In the genomic region with DNA sequence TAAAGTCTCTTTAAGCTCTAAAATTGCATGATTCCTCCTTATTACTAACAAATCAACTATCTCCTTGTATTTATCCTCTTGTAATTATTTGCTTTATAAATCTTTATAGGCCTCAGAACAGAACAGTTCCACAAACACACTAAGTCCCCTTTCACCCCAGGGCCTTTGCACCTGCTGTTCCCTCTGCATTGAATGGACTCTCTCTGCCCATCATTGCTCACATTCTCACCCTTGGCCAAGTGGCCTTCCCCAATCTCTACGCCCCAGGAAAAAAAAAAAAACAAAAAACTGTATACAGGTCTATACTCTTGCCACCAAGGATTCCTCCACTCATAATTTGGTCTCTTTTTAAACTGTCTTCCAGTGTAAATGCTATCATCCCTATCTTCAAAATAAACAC, we compare ENCODE assay signal across 25 cellular contexts. TPM values are rescaled to one million over a fixed set of nuclear protein-coding genes. Genes with fewer than 3 reads are reported as not detected.
DNase-seq lines count a peak whose midpoint lies in the region; ATAC-seq, FAIRE-seq and TF ChIP-seq lines count a peak whose summit lies in the region.
"Had no signal": no experiment of that assay in that cellular context is flagged by ENCODE, and none has a peak within 500 bp of the region (broad histone marks: within the 10 kb centered on the region; RNA-seq: fewer than 3 reads in every experiment).

No MANE protein-coding gene starts in this region.

- H3K27me3 Mint-ChIP-seq in activated T-cell treated with anti-CD3 and anti-CD28 coated beads, Interleukin-2, amount 50 U/mL, for 72 hours (ENCODE audit: low read depth), result no peaks in the 10 kb centered on the region
- H3K27me3 Mint-ChIP-seq in stimulated activated memory B cell treated with anti-CD40 and anti-IgM and Interleukin-4, amounts not matched to agents 10 μg/mL and 1 μg/mL and 100 μg/mL, for 72 hours, result no peaks in the 10 kb centered on the region
- no peaks in the 10 kb centered on the region for H3K27me3 Mint-ChIP-seq in progenitor cell of endocrine pancreas
- H3K27me3 Mint-ChIP-seq: CD4-positive, CD25-positive, alpha-beta regulatory T cell had no signal

- intact Hi-C loops in K562 (cut with micrococcal nuclease), result no loop called here

- ATAC-seq in activated T-cell treated with anti-CD3 and anti-CD28 coated beads, Interleukin-2, amount 50 U/mL, for 72 hours (replicated peaks in 1 of 2), result no peak
- no peak for ATAC-seq in K562
- ATAC-seq in stimulated activated memory B cell treated with anti-CD40 and anti-IgM and Interleukin-4, amounts not matched to agents 10 μg/mL and 1 μg/mL and 100 μg/mL, for 72 hours, result no peak
- ATAC-seq: A549; CD8-positive, alpha-beta T cell had no signal

- no peak overlapping the region for H3K4me3 ChIP-seq in SU-DHL-6 (ENCODE audit: insufficient read depth, low read length, poor library complexity, severe bottlenecking)
- no peak overlapping the region for H3K4me3 ChIP-seq in K562
- H3K4me3 ChIP-seq: A549, BLaER1 had no signal

- H3K79me2 ChIP-seq in SU-DHL-6 (ENCODE audit: insufficient read depth, low read length) (peaks cover 83% of the 10 kb centered on the region), K562 (ENCODE audit: control insufficient read depth, insufficient read depth, low read length) (peaks cover 46% of the 10 kb centered on the region)

- no peaks in the 10 kb centered on the region for H3K9me3 Mint-ChIP-seq in activated T-cell treated with anti-CD3 and anti-CD28 coated beads, Interleukin-2, amount 50 U/mL, for 72 hours
- no peaks in the 10 kb centered on the region for H3K9me3 Mint-ChIP-seq in stimulated activated memory B cell treated with anti-CD40 and anti-IgM and Interleukin-4, amounts not matched to agents 10 μg/mL and 1 μg/mL and 100 μg/mL, for 72 hours
- peaks cover 5% of the 10 kb centered on the region for H3K9me3 Mint-ChIP-seq in progenitor cell of endocrine pancreas (ENCODE audit: low read depth)
- H3K9me3 Mint-ChIP-seq: CD8-positive, alpha-beta T cell had no signal

- H3K36me3 ChIP-seq in SU-DHL-6 (ENCODE audit: low read length) (peaks cover 6% of the 10 kb centered on the region; the same call in 1 of the 2 replicates), K562 (ENCODE audit: control insufficient read depth, insufficient read depth, low read length) (peaks cover 4% of the 10 kb centered on the region; the same call in 1 of the 3 replicates)
- H3K36me3 ChIP-seq: BE2C had no signal

- no peak overlapping the region for H2AFZ ChIP-seq in SU-DHL-6 (ENCODE audit: low read depth, low read length, severe bottlenecking)
- H2AFZ ChIP-seq in K562 (ENCODE audit: low read depth, low read length), result no peak overlapping the region

- H3K27ac ChIP-seq in SU-DHL-6 (ENCODE audit: low read depth, low read length) (peak overlapping the region; percentile 41; the same call in 1 of the 2 replicates), K562 (ENCODE audit: extremely low read depth, low read depth, low read length) (no peak overlapping the region)
- H3K27ac ChIP-seq: 22Rv1, A549, BLaER1 had no signal

- no peak for TF ChIP-seq EP300 in K562 (IDR thresholded peaks at IDR 0.05; ENCODE audit: low read length)

- POLR2A ChIA-PET in K562 (lab: Yijun Ruan, JAX), result interaction anchor here (1.4 kb wide), 1 partner anchor 11 kb away, joined by 5 read pairs; no protein-coding TSS in a partner anchor

- H4K20me1 ChIP-seq in SU-DHL-6 (ENCODE audit: low read depth, low read length) (no peaks in the 10 kb centered on the region), K562 (replicated peaks; ENCODE audit: control insufficient read depth, insufficient read depth, low read length) (no peaks in the 10 kb centered on the region)
- H4K20me1 ChIP-seq: BLaER1 had no signal

- no peaks in the 10 kb centered on the region for H3K9me3 ChIP-seq in SU-DHL-6 (ENCODE audit: insufficient read depth, low read length)
- no peaks in the 10 kb centered on the region for H3K9me3 ChIP-seq in K562 (replicated peaks; ENCODE audit: control insufficient read depth, insufficient read depth, low read depth, low read length)
- H3K9me3 ChIP-seq: A549, BE2C, Caco-2 had no signal

- no peaks in the 10 kb centered on the region for H3K9me2 ChIP-seq in SU-DHL-6 (replicated peaks; ENCODE audit: insufficient read depth, low read length)

- in situ Hi-C loops in K562 (cut with MboI), result no loop called here

- H3K36me3 Mint-ChIP-seq in activated T-cell treated with anti-CD3 and anti-CD28 coated beads, Interleukin-2, amount 50 U/mL, for 72 hours (ENCODE audit: insufficient read depth in 2 of 2), result peaks cover 0 to 2% of the 10 kb centered on the region in 2 donors
- H3K36me3 Mint-ChIP-seq in stimulated activated memory B cell treated with anti-CD40 and anti-IgM and Interleukin-4, amounts not matched to agents 10 μg/mL and 1 μg/mL and 100 μg/mL, for 72 hours, result peaks cover 33% of the 10 kb centered on the region
- H3K36me3 Mint-ChIP-seq in progenitor cell of endocrine pancreas (ENCODE audit: insufficient read depth), result peaks cover 1% of the 10 kb centered on the region
- H3K36me3 Mint-ChIP-seq: CD8-positive, alpha-beta T cell had no signal

- no peak for TF ChIP-seq POLR2A in K562 (conservative IDR thresholded peaks at IDR 0.05)

- CTCF ChIA-PET in K562 (lab: Yijun Ruan, JAX; ENCODE audit: low intra/inter-chr PET ratio), result no interaction called here

- FAIRE-seq in K562 (lab: Jason Lieb, UNC), result no peak
- FAIRE-seq: A549, D721Med, G401.6, GM12891 had no signal

- peaks cover 12% of the 10 kb centered on the region for H3K4me1 Mint-ChIP-seq in activated T-cell treated with anti-CD3 and anti-CD28 coated beads, Interleukin-2, amount 50 U/mL, for 72 hours (ENCODE audit: low read depth)
- H3K4me1 Mint-ChIP-seq in stimulated activated memory B cell treated with anti-CD40 and anti-IgM and Interleukin-4, amounts not matched to agents 10 μg/mL and 1 μg/mL and 100 μg/mL, for 72 hours, result peaks cover 31% of the 10 kb centered on the region
- peaks cover 6% of the 10 kb centered on the region for H3K4me1 Mint-ChIP-seq in progenitor cell of endocrine pancreas (ENCODE audit: low read depth)

- peak overlapping the region; percentile 88 for H3K27ac Mint-ChIP-seq in activated T-cell treated with anti-CD3 and anti-CD28 coated beads, Interleukin-2, amount 50 U/mL, for 72 hours
- peak overlapping the region; percentile 69 for H3K27ac Mint-ChIP-seq in stimulated activated memory B cell treated with anti-CD40 and anti-IgM and Interleukin-4, amounts not matched to agents 10 μg/mL and 1 μg/mL and 100 μg/mL, for 72 hours
- no peak overlapping the region for H3K27ac Mint-ChIP-seq in progenitor cell of endocrine pancreas
- H3K27ac Mint-ChIP-seq: CD14-positive monocyte; CD4-positive, CD25-positive, alpha-beta regulatory T cell; CD8-positive, alpha-beta T cell had no signal

- H3K4me3 Mint-ChIP-seq in activated T-cell treated with anti-CD3 and anti-CD28 coated beads, Interleukin-2, amount 50 U/mL, for 72 hours, result no peak overlapping the region
- no peak overlapping the region for H3K4me3 Mint-ChIP-seq in stimulated activated memory B cell treated with anti-CD40 and anti-IgM and Interleukin-4, amounts not matched to agents 10 μg/mL and 1 μg/mL and 100 μg/mL, for 72 hours
- H3K4me3 Mint-ChIP-seq in progenitor cell of endocrine pancreas (ENCODE audit: low read depth), result no peak overlapping the region
- H3K4me3 Mint-ChIP-seq: CD14-positive monocyte; CD4-positive, CD25-positive, alpha-beta regulatory T cell; CD8-positive, alpha-beta T cell had no signal

- no peak overlapping the region for H3K4me2 ChIP-seq in SU-DHL-6 (ENCODE audit: low read depth, low read length, poor library complexity, severe bottlenecking)
- no peak overlapping the region for H3K4me2 ChIP-seq in K562 (ENCODE audit: insufficient read depth, low read length)
- H3K4me2 ChIP-seq: A549, BLaER1 had no signal

- H3K9ac ChIP-seq in SU-DHL-6 (ENCODE audit: low read length), result no peak overlapping the region
- H3K9ac ChIP-seq in K562 (ENCODE audit: insufficient read depth in 1 of 2, low read depth in 2 of 2, low read length in 2 of 2), result no peak overlapping the region
- H3K9ac ChIP-seq: BLaER1 had no signal

- H3K27me3 ChIP-seq in SU-DHL-6 (ENCODE audit: low read length) (no peaks in the 10 kb centered on the region), K562 (ENCODE audit: control insufficient read depth in 2 of 2, insufficient read depth in 2 of 2, low read length in 2 of 2) (no peaks in the 10 kb centered on the region)
- H3K27me3 ChIP-seq: BLaER1 had no signal

- no peak for TF ChIP-seq CTCF in SU-DHL-6 (IDR thresholded peaks at IDR 0.05; ENCODE audit: insufficient read depth, low read length, poor library complexity, severe bottlenecking)
- TF ChIP-seq CTCF in K562 (IDR thresholded peaks at IDR 0.05 in 2 of 3, conservative IDR thresholded peaks at IDR 0.05 in 1 of 3; ENCODE audit: insufficient read depth in 2 of 3, low read depth in 1 of 3, low read length in 3 of 3), result no peak
- no peak for TF ChIP-seq CTCF in progenitor cell of endocrine pancreas (IDR thresholded peaks at IDR 0.05; ENCODE audit: unreplicated experiment)

- no peak for DNase-seq in activated T-cell treated with anti-CD3 and anti-CD28 coated beads, Interleukin-2, amount 50 U/mL, for 72 hours
- DNase-seq in activated T-cell treated with anti-CD3 and anti-CD28 coated beads, Interleukin-2, amount 50 U/mL, for 1 hour, result no peak
- no peak for DNase-seq in K562 (ENCODE audit: extremely low read depth in 1 of 4, low spot score in 3 of 4)
- DNase-seq in NCI-H1694 (lab: John Stamatoyannopoulos, UW), result no peak
- DNase-seq in SW480 (ENCODE audit: low spot score), result no peak
- no peak for DNase-seq in progenitor cell of endocrine pancreas (ENCODE audit: low spot score, unreplicated experiment)
- DNase-seq: AML-193; BE2C; C1 segment of cervical spinal cord; Caco-2; Calu3; CD4-positive, CD25-positive, alpha-beta regulatory T cell; CD8-positive, alpha-beta T cell; DMS79 treated with DMSO at 0.1 percent for 48 hours; GF-D8 had no signal

- no peaks in the 10 kb centered on the region for H3K9me1 ChIP-seq in K562 (ENCODE audit: control insufficient read depth, insufficient read depth, low read length)

- TF ChIP-seq RAD21 in K562 (CRISPR knock-in tag; conservative IDR thresholded peaks at IDR 0.05 in 1 of 2, IDR thresholded peaks at IDR 0.05 in 1 of 2), result no peak

- WGBS in K562 (ENCODE audit: insufficient coverage, low coverage, missing lambda C conversion rate), result 100% methylated on average over 1 of the region's 1 CpG

- no TSS peak for BruUV-seq in K562 (replicated peaks; lab: Mats Ljungman, UMichigan)

- H3K4me1 ChIP-seq in K562 (replicated peaks in 1 of 2; ENCODE audit: control insufficient read depth in 2 of 2, insufficient read depth in 2 of 2, low read length in 2 of 2), result peaks cover 3 to 26% of the 10 kb centered on the region in 2 experiments; a peak in 3 of 5 replicates
- H3K4me1 ChIP-seq: A549, BE2C, Caco-2 had no signal

- H3F3A ChIP-seq in SU-DHL-6 (ENCODE audit: insufficient read depth), result peaks cover 44% of the 10 kb centered on the region

RNA-seq across cellular contexts. Expression of a gene that starts 53.7 kb away (rescaled TPM):
- 1 to 10 TPM; 2.2 to 4.6 TPM for total RNA-seq in activated T-cell treated with anti-CD3 and anti-CD28 coated beads, Interleukin-2, amount 50 U/mL, for 72 hours
- total RNA-seq in K562 (2011; cell fraction: chromatin; rRNA removed; ENCODE audit: low replicate concordance), result 12.7 and 33.0 TPM in 2 replicates
- 6.3 and 7.9 TPM in 2 replicates for total RNA-seq in K562 (2011; cell fraction: nucleolus; rRNA removed)
- total RNA-seq in K562 (2011; cell fraction: nucleoplasm; rRNA removed), result 11.6 and 13.3 TPM in 2 replicates
- total RNA-seq in K562 (2014; rRNA removed) (9.6 and 14.7 TPM in 2 replicates), K562 (2014; rRNA removed; fragmentation: Illumina TruSeq; extraction: Trizol) (10.2 and 11.4 TPM in 2 replicates), K562 (2015; rRNA removed; fragmentation: Illumina TruSeq; extraction: Trizol) (12.5 and 13.0 TPM in 2 replicates), K562 (2021) (6.8 and 8.0 TPM in 2 replicates), progenitor cell of endocrine pancreas (3.4 and 4.0 TPM in 2 replicates)
- polyA plus RNA-seq in K562 (2011; rRNA removed) (8.0 and 9.8 TPM in 2 replicates), K562 (2014; fragmentation: Illumina TruSeq; extraction: Trizol) (7.4 and 8.8 TPM in 2 replicates), K562 (2014; fragmentation: Nextera tagmentation; extraction: Ambion mirVana) (1 to 10 TPM; 5.3 to 8.2 TPM), K562 (2014; rRNA removed) (6.8 and 10.6 TPM in 2 replicates)
- polyA plus RNA-seq in K562 (2011; cell fraction: cytosol; rRNA removed), result 1.8 and 5.7 TPM in 2 replicates
- polyA plus RNA-seq in K562 (2011; cell fraction: nucleus; rRNA removed), result 10.2 and 21.9 TPM in 2 replicates
- 7.2 and 7.8 TPM in 2 replicates for polyA plus RNA-seq in K562 (2012)
- polyA minus RNA-seq in K562 (2011; rRNA and poly(A)+ RNA removed), result 15.1 and 25.1 TPM in 2 replicates
- 4.4 and 5.4 TPM in 2 replicates for polyA minus RNA-seq in K562 (2011; cell fraction: cytosol; rRNA and poly(A)+ RNA removed)
- 11.6 and 30.9 TPM in 2 replicates for polyA minus RNA-seq in K562 (2011; cell fraction: nucleus; rRNA and poly(A)+ RNA removed)
- total RNA-seq: A172 had no signal
